27 cellular contexts compared by ENCODE assay signal in genomic region chr20:51085761-51086160, GRCh38.
DNase-seq lines count a peak whose midpoint lies in the region; ATAC-seq and TF ChIP-seq lines count a peak whose summit lies in the region.
"Had no signal": no experiment of that assay in that cellular context is flagged by ENCODE, and none has a peak within 500 bp of the region (broad histone marks: within the 10 kb centered on the region; RNA-seq: fewer than 3 reads in every experiment).

No MANE protein-coding gene starts in this region.

- H3K27me3 ChIP-seq in SK-N-SH (ENCODE audit: insufficient read depth), result peaks cover 31% of the 10 kb centered on the region
- H3K27me3 ChIP-seq: BLaER1 had no signal

- H3K4me2 ChIP-seq in SK-N-SH, result no peak overlapping the region
- H3K4me2 ChIP-seq: BLaER1 had no signal

- no peak overlapping the region for H2AFZ ChIP-seq in SK-N-SH (ENCODE audit: low read depth)
- H2AFZ ChIP-seq: GM23248 had no signal

- no peak for DNase-seq in SK-N-SH
- DNase-seq in SK-MEL-5 (ENCODE audit: low read depth, low spot score), result peak; percentile 19
- DNase-seq in islet precursor cell, result peak; percentile 32
- DNase-seq in mucosa of gallbladder (ENCODE audit: low spot score), result no peak
- DNase-seq: CD4-positive, CD25-positive, alpha-beta regulatory T cell; DMS153; GM23248; H9; HFFc6; KG1; NCI-H1092; NCI-H1417 treated with DMSO at 0.1 percent for 48 hours; NCI-H1694 treated with DMSO at 0.1 percent for 48 hours; NCI-H2081 treated with DMSO at 0.1 percent for 48 hours; NCI-H2171; NCI-H226; NCI-H524; NCI-H774; SHP77 treated with DMSO at 0.1 percent for 48 hours; T-helper 2 cell had no signal

- no peaks in the 10 kb centered on the region for H3F3A ChIP-seq in SK-N-SH (replicated peaks; ENCODE audit: insufficient read depth)

- no peaks in the 10 kb centered on the region for H3K79me2 ChIP-seq in SK-N-SH (ENCODE audit: insufficient read depth)

- in situ Hi-C loops in SK-MEL-5 (cut with HindIII; ENCODE audit: low pct_unique_long_range_greater_than_20kb, low sequenced_read_pairs), result no loop called here

- no peak overlapping the region for H3K4me3 ChIP-seq in SK-N-SH (ENCODE audit: low read depth in 2 of 2, low read length in 1 of 2)
- H3K4me3 ChIP-seq: BLaER1, GM23248, SK-N-MC had no signal

- no peak overlapping the region for H3K27ac ChIP-seq in SK-N-SH (ENCODE audit: low read depth in 2 of 2, low read length in 1 of 2)
- H3K27ac ChIP-seq: BLaER1, GM23248, RWPE1, SK-N-MC had no signal

- H3K9me2 ChIP-seq in SK-N-SH, result no peaks in the 10 kb centered on the region

- H3K9ac ChIP-seq in SK-N-SH, result no peak overlapping the region
- H3K9ac ChIP-seq: BLaER1, GM23248 had no signal

- 60% methylated on average over 4 of the region's 4 CpGs for WGBS in SK-N-SH (ENCODE audit: low lambda C conversion rate)

- ATAC-seq in SK-N-SH treated with all-trans-retinoic acid at 6 μM for 48 hours (no peak), HG03469 (IDR thresholded peaks at IDR 0.05; ENCODE audit: unreplicated experiment) (no peak), HG03139 (IDR thresholded peaks at IDR 0.05; ENCODE audit: unreplicated experiment) (no peak)

- POLR2A ChIA-PET in SK-N-SH (lab: Yijun Ruan, JAX), result no interaction called here

- no peak for TF ChIP-seq RAD21 in SK-N-SH (IDR thresholded peaks at IDR 0.05; ENCODE audit: low read length)
- no peak for TF ChIP-seq RAD21 in Ishikawa (IDR thresholded peaks at IDR 0.05; ENCODE audit: low read depth)

- H3K4me1 ChIP-seq in SK-N-SH (ENCODE audit: control insufficient read depth in 1 of 2, insufficient read depth in 2 of 2, low read depth in 1 of 2, low read length in 1 of 2), result no peaks in the 10 kb centered on the region; a peak in 1 of 4 replicates

- CTCF ChIA-PET in SK-N-SH (lab: Yijun Ruan, JAX), result interaction anchor here (0.8 to 1.2 kb wide), 4 partner anchors 20 to 221 kb away, joined by 3 read pairs; no protein-coding TSS in a partner anchor

- no peaks in the 10 kb centered on the region for H3K9me3 ChIP-seq in SK-N-SH
- H3K9me3 ChIP-seq: BLaER1 had no signal

- TF ChIP-seq EP300 in SK-N-SH (IDR thresholded peaks at IDR 0.05; ENCODE audit: borderline replicate concordance in 1 of 2, low read depth in 1 of 2, low read length in 1 of 2) (no peak), Ishikawa (IDR thresholded peaks at IDR 0.05; ENCODE audit: borderline replicate concordance) (no peak)

- TF ChIP-seq CTCF in SK-N-SH (IDR thresholded peaks at IDR 0.05), result no peak

- H3K36me3 ChIP-seq in SK-N-SH (replicated peaks in 1 of 2; ENCODE audit: control insufficient read depth in 1 of 2, insufficient read depth in 2 of 2, low read length in 1 of 2), result no peaks in the 10 kb centered on the region
- H3K36me3 ChIP-seq: BLaER1 had no signal

- no peaks in the 10 kb centered on the region for H4K20me1 ChIP-seq in SK-N-SH (ENCODE audit: insufficient read depth)
- H4K20me1 ChIP-seq: BLaER1 had no signal

TF ChIP-seq in SK-N-SH, 30 proteins besides CTCF, POLR2A, EP300 and RAD21:
- TF ChIP-seq TAF1 (IDR thresholded peaks at IDR 0.05; ENCODE audit: borderline replicate concordance, low read depth, low read length), result no peak
- TF ChIP-seq, protein P1, sequence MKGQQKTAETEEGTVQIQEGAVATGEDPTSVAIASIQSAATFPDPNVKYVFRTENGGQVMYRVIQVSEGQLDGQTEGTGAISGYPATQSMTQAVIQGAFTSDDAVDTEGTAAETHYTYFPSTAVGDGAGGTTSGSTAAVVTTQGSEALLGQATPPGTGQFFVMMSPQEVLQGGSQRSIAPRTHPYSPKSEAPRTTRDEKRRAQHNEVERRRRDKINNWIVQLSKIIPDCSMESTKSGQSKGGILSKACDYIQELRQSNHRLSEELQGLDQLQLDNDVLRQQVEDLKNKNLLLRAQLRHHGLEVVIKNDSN (IDR thresholded peaks at IDR 0.05; ENCODE audit: borderline replicate concordance, low read depth), result peak; percentile 51; the same call in 1 of the 2 replicates

TF ChIP-seq in SK-N-SH treated with all-trans-retinoic acid at 6 μM for 48 hours, 23 proteins besides CTCF, POLR2A, EP300 and RAD21:
- TF ChIP-seq ZFP3 (CRISPR knock-in tag; IDR thresholded peaks at IDR 0.05), result no peak
- TF ChIP-seq ZNF565 (CRISPR knock-in tag; conservative IDR thresholded peaks at IDR 0.05; ENCODE audit: low read depth), result no peak
- TF ChIP-seq ZC3H10 (CRISPR knock-in tag; IDR thresholded peaks at IDR 0.05), result no peak
- no peak for TF ChIP-seq GLIS3 (CRISPR knock-in tag; IDR thresholded peaks at IDR 0.05)
- no peak for TF ChIP-seq OSR1 (CRISPR knock-in tag; IDR thresholded peaks at IDR 0.05)
- no peak for TF ChIP-seq ISL1 (CRISPR knock-in tag; IDR thresholded peaks at IDR 0.05)

TF ChIP-seq in Ishikawa, 13 proteins besides CTCF, POLR2A, EP300 and RAD21:
- TF ChIP-seq CEBPB (IDR thresholded peaks at IDR 0.05) (no peak), ZBTB7A (IDR thresholded peaks at IDR 0.05; ENCODE audit: low read depth) (no peak), EGR1 (IDR thresholded peaks at IDR 0.05) (no peak), FOXM1 (IDR thresholded peaks at IDR 0.05; ENCODE audit: borderline replicate concordance, low read depth) (no peak)
- TF ChIP-seq, protein P1 (IDR thresholded peaks at IDR 0.05), result peak; percentile 72

Comparison
In these comparisons a context has a peak if more than half of its experiments do, and no peak if none do; other contexts are left out.
1. DNase-seq: peak in SK-MEL-5 (single experiment) and islet precursor cell (single experiment); none in SK-N-SH (single experiment) and mucosa of gallbladder (single experiment).